ENCODE assay signal across 21 cellular contexts in genomic region chr14:90388982-90389381, GRCh38. TPM values are rescaled to one million over a fixed set of nuclear protein-coding genes. Genes with fewer than 3 reads are reported as not detected.
DNase-seq lines count a peak whose midpoint lies in the region; ATAC-seq and TF ChIP-seq lines count a peak whose summit lies in the region.
"Had no signal": no experiment of that assay in that cellular context is flagged by ENCODE, and none has a peak within 500 bp of the region (broad histone marks: within the 10 kb centered on the region; RNA-seq: fewer than 3 reads in every experiment).

No MANE protein-coding gene starts in this region.

- no peaks in the 10 kb centered on the region for H3K36me3 Mint-ChIP-seq in activated T-cell treated with anti-CD3 and anti-CD28 coated beads, Interleukin-2, amount 50 U/mL, for 4 hours (ENCODE audit: insufficient read depth)
- no peaks in the 10 kb centered on the region for H3K36me3 Mint-ChIP-seq in activated T-helper 17 cell treated with anti-CD3 and anti-CD28 coated beads, Interleukin-2, amount 50 U/mL, for 72 hours (ENCODE audit: low read depth)
- H3K36me3 Mint-ChIP-seq: CD14-positive monocyte had no signal

- no peak overlapping the region for H3K4me3 ChIP-seq in GM23248
- no peak overlapping the region for H3K4me3 ChIP-seq in osteoblast (ENCODE audit: insufficient read depth, low read length)
- H3K4me3 ChIP-seq: heart right ventricle, left lung, sigmoid colon had no signal

- peak overlapping the region; percentile 48 for H3K27ac Mint-ChIP-seq in activated T-helper 17 cell treated with anti-CD3 and anti-CD28 coated beads, Interleukin-2, amount 50 U/mL, for 72 hours
- H3K27ac Mint-ChIP-seq: CD14-positive monocyte; H9; T-helper 2 cell treated with Interferon-gamma antibody and Interleukin-4, amounts not matched to agents 5 μg/mL and 100 μg/mL, for 36 hours had no signal

- H3K9me3 ChIP-seq in GM23248 (ENCODE audit: low read depth) (no peaks in the 10 kb centered on the region), osteoblast (ENCODE audit: low read depth, low read length) (no peaks in the 10 kb centered on the region)
- H3K9me3 ChIP-seq: heart right ventricle, left lung, sigmoid colon had no signal

- in situ Hi-C loops in GM23248 (cut with MboI), result no loop called here

- no peaks in the 10 kb centered on the region for H3K9me3 Mint-ChIP-seq in activated T-cell treated with anti-CD3 and anti-CD28 coated beads, Interleukin-2, amount 50 U/mL, for 4 hours
- no peaks in the 10 kb centered on the region for H3K9me3 Mint-ChIP-seq in activated T-helper 17 cell treated with anti-CD3 and anti-CD28 coated beads, Interleukin-2, amount 50 U/mL, for 72 hours
- H3K9me3 Mint-ChIP-seq: CD14-positive monocyte; H9; nephron; T-helper 2 cell treated with Interferon-gamma antibody and Interleukin-4, amounts not matched to agents 5 μg/mL and 100 μg/mL, for 36 hours had no signal

- peaks cover 24% of the 10 kb centered on the region for H3F3A ChIP-seq in GM23248 (ENCODE audit: insufficient read depth)

- H3K4me2 ChIP-seq in GM23248 (ENCODE audit: unreplicated experiment) (no peak overlapping the region), osteoblast (ENCODE audit: insufficient read depth, low read length) (peak overlapping the region; percentile 16)

- no peaks in the 10 kb centered on the region for H3K36me3 ChIP-seq in GM23248 (ENCODE audit: low read depth)
- no peaks in the 10 kb centered on the region for H3K36me3 ChIP-seq in osteoblast (ENCODE audit: insufficient read depth, low read length)
- H3K36me3 ChIP-seq: heart right ventricle, left lung, sigmoid colon, WERI-Rb-1 had no signal

- H4K20me1 ChIP-seq in GM23248 (ENCODE audit: insufficient read depth), result no peaks in the 10 kb centered on the region
- H4K20me1 ChIP-seq in osteoblast (ENCODE audit: insufficient read depth, low read length), result no peaks in the 10 kb centered on the region

- peaks cover 16% of the 10 kb centered on the region for H3K4me1 Mint-ChIP-seq in activated T-cell treated with anti-CD3 and anti-CD28 coated beads, Interleukin-2, amount 50 U/mL, for 4 hours (ENCODE audit: low read depth)
- H3K4me1 Mint-ChIP-seq in activated T-helper 17 cell treated with anti-CD3 and anti-CD28 coated beads, Interleukin-2, amount 50 U/mL, for 72 hours, result peaks cover 25% of the 10 kb centered on the region

- H3K79me2 ChIP-seq in GM23248 (ENCODE audit: insufficient read depth) (no peaks in the 10 kb centered on the region), osteoblast (ENCODE audit: insufficient read depth, low read length) (no peaks in the 10 kb centered on the region)

- no peaks in the 10 kb centered on the region for H3K27me3 Mint-ChIP-seq in activated T-cell treated with anti-CD3 and anti-CD28 coated beads, Interleukin-2, amount 50 U/mL, for 4 hours (ENCODE audit: low read depth)
- no peaks in the 10 kb centered on the region for H3K27me3 Mint-ChIP-seq in activated T-helper 17 cell treated with anti-CD3 and anti-CD28 coated beads, Interleukin-2, amount 50 U/mL, for 72 hours

- no peak overlapping the region for H3K4me3 Mint-ChIP-seq in activated T-cell treated with anti-CD3 and anti-CD28 coated beads, Interleukin-2, amount 50 U/mL, for 4 hours
- H3K4me3 Mint-ChIP-seq in activated T-helper 17 cell treated with anti-CD3 and anti-CD28 coated beads, Interleukin-2, amount 50 U/mL, for 72 hours, result peak overlapping the region; percentile 27
- H3K4me3 Mint-ChIP-seq: H9; nephron; T-helper 2 cell treated with Interferon-gamma antibody and Interleukin-4, amounts not matched to agents 5 μg/mL and 100 μg/mL, for 36 hours had no signal

- no peak overlapping the region for H3K9ac ChIP-seq in GM23248

- H2AFZ ChIP-seq in GM23248, result no peak overlapping the region
- H2AFZ ChIP-seq in osteoblast (ENCODE audit: low read length), result no peak overlapping the region

- peak; percentile 42 to 56 for ATAC-seq in activated T-cell treated with anti-CD3 and anti-CD28 coated beads, Interleukin-2, amount 50 U/mL, for 4 hours
- ATAC-seq in activated T-helper 17 cell treated with anti-CD3 and anti-CD28 coated beads, Interleukin-2, amount 50 U/mL, for 72 hours (replicated peaks), result peak; percentile 77
- ATAC-seq in omental fat pad (ENCODE audit: low FRiP score), result no peak
- ATAC-seq: left lung had no signal

- H3K27me3 ChIP-seq in GM23248 (replicated peaks; ENCODE audit: insufficient read depth), result no peaks in the 10 kb centered on the region
- H3K27me3 ChIP-seq in osteoblast (ENCODE audit: insufficient read depth, low read length), result no peaks in the 10 kb centered on the region
- H3K27me3 ChIP-seq: heart right ventricle, left lung, sigmoid colon had no signal

- H3K4me1 ChIP-seq in GM23248 (ENCODE audit: insufficient read depth), result peaks cover 15% of the 10 kb centered on the region
- peaks cover 40% of the 10 kb centered on the region for H3K4me1 ChIP-seq in osteoblast (ENCODE audit: insufficient read depth, low read length)

- H3K27ac ChIP-seq in GM23248, result no peak overlapping the region
- peak overlapping the region; percentile 5 for H3K27ac ChIP-seq in osteoblast (ENCODE audit: low read depth, low read length)
- H3K27ac ChIP-seq: heart right ventricle, left lung, sigmoid colon, WERI-Rb-1 had no signal

- H3K9me2 ChIP-seq in GM23248 (ENCODE audit: insufficient read depth), result no peaks in the 10 kb centered on the region

- DNase-seq in activated T-cell treated with anti-CD3 and anti-CD28 coated beads, Interleukin-2, amount 50 U/mL, for 4 hours, result no peak
- DNase-seq in activated T-cell treated with anti-CD3 and anti-CD28 coated beads for 4 hours (no peak), GM23248 (peak; percentile 59), osteoblast (ENCODE audit: insufficient read length, low spot score, missing footprints) (no peak), NCI-H2196 treated with DMSO at 0.1 percent for 48 hours (lab: John Stamatoyannopoulos, UW; ENCODE audit: unreplicated experiment) (no peak), omental fat pad (ENCODE audit: low spot score) (no peak), pons (ENCODE audit: low spot score) (no peak)
- DNase-seq: activated effector memory CD4-positive, alpha-beta T cell treated with Interleukin-2 at 50 U/mL for 16 hours; heart right ventricle; left lung; NCI-H1436; NCI-H510A; NK-92 treated with Interleukin-12 subunit alpha and Interleukin-12 subunit beta, amount 100 ng/mL, for 24 hours; posterior cingulate gyrus; sigmoid colon; WERI-Rb-1 had no signal

- TF ChIP-seq CTCF in osteoblast (IDR thresholded peaks at IDR 0.05; ENCODE audit: extremely low read depth, low read depth, low read length) (no peak), omental fat pad (IDR thresholded peaks at IDR 0.05) (no peak)

- 3 to 7% methylated on average over 1 of the region's 1 CpG for WGBS in GM23248 (ENCODE audit: low coverage in 1 of 2, low lambda C conversion rate in 2 of 2, missing lambda C conversion rate in 2 of 2), 2 experiments

RNA-seq across cellular contexts. Expression of gene CALM1, which starts 7.8 kb away (rescaled TPM):
- 100 to 1,000 TPM; 406 to 439 (median 417) TPM for total RNA-seq in activated T-cell treated with anti-CD3 and anti-CD28 coated beads, Interleukin-2, amount 50 U/mL, for 4 hours
- total RNA-seq in GM23248 (2014; rRNA removed; shearing (Covaris generic)), result 281 and 307 TPM in 2 replicates
- 782 and 785 TPM in 2 replicates for polyA plus RNA-seq in GM23248 (2016; fragmentation: Nextera tagmentation; extraction: Ambion mirVana)
- total RNA-seq in activated T-helper 17 cell treated with anti-CD3 and anti-CD28 coated beads, Interleukin-2, amount 50 U/mL, for 72 hours, result 100 to 1,000 TPM; 594 to 651 TPM
- total RNA-seq in osteoblast (227 and 313 TPM in 2 replicates), omental fat pad (100 to 1,000 TPM; 286 to 443 (median 356) TPM)

RNA-seq across cellular contexts. Expression of gene NRDE2, which starts 57.2 kb away (rescaled TPM):
- 10 to 100 TPM; 18.8 to 26.0 (median 23.8) TPM for total RNA-seq in activated T-cell treated with anti-CD3 and anti-CD28 coated beads, Interleukin-2, amount 50 U/mL, for 4 hours
- 7.0 and 10.2 TPM in 2 replicates for total RNA-seq in GM23248 (2014; rRNA removed; shearing (Covaris generic))
- polyA plus RNA-seq in GM23248 (2016; fragmentation: Nextera tagmentation; extraction: Ambion mirVana), result 8.9 and 9.4 TPM in 2 replicates
- total RNA-seq in activated T-helper 17 cell treated with anti-CD3 and anti-CD28 coated beads, Interleukin-2, amount 50 U/mL, for 72 hours, result 10 to 100 TPM; 26.4 to 37.3 TPM
- total RNA-seq in osteoblast (10.3 and 11.2 TPM in 2 replicates), omental fat pad (10 to 100 TPM in 2 of 4 donors, 1 to 10 TPM in 2; 6.3 to 15.4 (median 8.9) TPM)
